Comparison of ENCODE assay signal across 20 cellular contexts in the genomic region with DNA sequence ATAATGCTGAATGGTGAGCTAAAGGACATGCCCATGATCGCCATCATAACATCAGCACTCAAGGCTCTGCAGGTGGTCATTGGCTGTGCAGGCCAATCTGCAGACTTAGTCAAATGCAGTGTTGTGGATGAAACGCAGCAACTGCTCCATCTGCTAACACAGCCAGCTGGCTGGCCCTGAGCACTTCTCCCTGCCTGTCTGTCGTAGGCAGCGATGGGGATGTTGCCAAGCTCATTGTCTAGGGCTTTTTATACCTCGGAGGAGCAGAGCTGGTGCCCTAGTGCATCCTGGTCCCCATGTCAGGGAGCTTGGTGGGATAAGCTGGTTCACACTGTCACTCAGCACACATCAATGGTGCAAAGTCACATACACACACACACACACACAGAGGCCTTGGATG.
DNase-seq lines count a peak whose midpoint lies in the region; TF ChIP-seq lines count a peak whose summit lies in the region.
"Had no signal": no experiment of that assay in that cellular context is flagged by ENCODE, and none has a peak within 500 bp of the region (broad histone marks: within the 10 kb centered on the region; RNA-seq: fewer than 3 reads in every experiment).

No MANE protein-coding gene starts in this region.

- no peak overlapping the region for H3K4me3 ChIP-seq in sigmoid colon
- H3K4me3 ChIP-seq: cardiac muscle cell, pancreas, right lobe of liver had no signal

- no peak for TF ChIP-seq CTCF in sigmoid colon (IDR thresholded peaks at IDR 0.05)

- no peaks in the 10 kb centered on the region for H3K27me3 ChIP-seq in sigmoid colon
- H3K27me3 ChIP-seq: cardiac muscle cell, pancreas, right lobe of liver had no signal

- no peaks in the 10 kb centered on the region for H3K36me3 ChIP-seq in sigmoid colon
- H3K36me3 ChIP-seq: cardiac muscle cell, pancreas, right lobe of liver had no signal

- H3K9me3 ChIP-seq in sigmoid colon = no peaks in the 10 kb centered on the region
- H3K9me3 ChIP-seq: pancreas, right lobe of liver had no signal

- intact Hi-C loops in sigmoid colon (cut with DNase I) = no loop called here

- 91 to 94% methylated on average over 5 of the region's 5 CpGs for WGBS in sigmoid colon, 2 donors

- H3K4me1 ChIP-seq in sigmoid colon = peaks cover 0 to 20% (median 5%) of the 10 kb centered on the region in 4 donors

- peak overlapping the region in 3 of 4 donors; percentile 36 to 61 (median 58) for H3K27ac ChIP-seq in sigmoid colon
- H3K27ac ChIP-seq: cardiac muscle cell, KMS-11, pancreas, right lobe of liver had no signal

- TF ChIP-seq EP300 in sigmoid colon (IDR thresholded peaks at IDR 0.05) = no peak

- DNase-seq in NCI-H2107 treated with DMSO at 0.1 percent for 48 hours (lab: John Stamatoyannopoulos, UW; ENCODE audit: unreplicated experiment) (peak; percentile 15), NCI-H2107 (lab: John Stamatoyannopoulos, UW) (no peak), NCI-H446 (lab: John Stamatoyannopoulos, UW) (peak; percentile 63 to 92), cerebellum (ENCODE audit: low spot score) (peak; percentile 27), sigmoid colon (peak; percentile 83), NCI-H510A (lab: John Stamatoyannopoulos, UW) (no peak)
- no peak for DNase-seq in activated CD4-positive, alpha-beta T cell treated with anti-CD3 and anti-CD28 coated beads for 4 hours
- DNase-seq in activated CD4-positive, alpha-beta T cell treated with anti-CD3 and anti-CD28 coated beads, Interleukin-2, amount 50 U/mL, for 1 hour = no peak
- DNase-seq: activated CD8-positive, alpha-beta memory T cell treated with anti-CD3 and anti-CD28 coated beads for 24 hours; activated naive CD4-positive, alpha-beta T cell; activated T-cell treated with anti-CD3 and anti-CD28 coated beads, Interleukin-2, amount 50 U/mL, for 4 hours; amniotic stem cell; MV-4-11; natural killer cell; NCI-H2171; right lobe of liver; stimulated activated CD4-positive, alpha-beta T cell treated with anti-CD3 and anti-CD28 coated beads, Interleukin-15, amount 100 ng/mL, for 24 hours had no signal

- TF ChIP-seq POLR2A in sigmoid colon (IDR thresholded peaks at IDR 0.05) = no peak

Comparison
In these comparisons a context has a peak if more than half of its experiments do, and no peak if none do; other contexts are left out.
1. DNase-seq: peak in NCI-H2107 treated with DMSO at 0.1 percent for 48 hours (single experiment), NCI-H446 (2 of 2), cerebellum (single experiment) and sigmoid colon (single experiment); none in NCI-H2107 (single experiment), activated CD4-positive, alpha-beta T cell treated with anti-CD3 and anti-CD28 coated beads for 4 hours (0 of 2), activated CD4-positive, alpha-beta T cell treated with anti-CD3 and anti-CD28 coated beads, Interleukin-2, amount 50 U/mL, for 1 hour (single experiment) and NCI-H510A (single experiment).